In the genomic region with DNA sequence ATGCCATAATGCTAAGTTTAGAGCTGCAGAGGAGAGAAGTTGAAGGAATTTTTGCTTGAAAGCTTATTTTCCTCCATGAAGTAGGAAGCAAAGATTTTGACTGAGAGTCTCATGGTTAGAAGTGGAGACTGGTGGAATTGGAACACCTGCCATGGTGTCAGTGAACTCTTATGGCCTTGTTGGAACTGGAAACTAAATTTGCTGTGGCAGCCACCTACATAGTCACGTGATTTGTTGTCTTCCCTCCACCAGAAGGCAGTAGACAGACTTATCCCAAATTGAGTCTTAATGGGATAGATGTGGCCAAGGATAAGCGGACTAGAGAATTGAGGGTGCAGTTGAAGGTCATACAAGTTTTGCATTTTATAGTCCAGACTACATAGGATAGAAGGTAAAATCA, we compare ENCODE assay signal across 25 cellular contexts. TPM values are rescaled to one million over a fixed set of nuclear protein-coding genes. Genes with fewer than 3 reads are reported as not detected.
DNase-seq lines count a peak whose midpoint lies in the region; ATAC-seq and TF ChIP-seq lines count a peak whose summit lies in the region.
"Had no signal": no experiment of that assay in that cellular context is flagged by ENCODE, and none has a peak within 500 bp of the region (broad histone marks: within the 10 kb centered on the region; RNA-seq: fewer than 3 reads in every experiment).

No MANE protein-coding gene starts in this region.

- 86 to 89% methylated on average over 2 of the region's 2 CpGs for WGBS in esophagus squamous epithelium, 2 donors

- peaks cover 5 to 52% (median 7%) of the 10 kb centered on the region in 3 donors for H3K4me1 ChIP-seq in esophagus squamous epithelium
- H3K4me1 ChIP-seq: A549, uterus had no signal

- no peak overlapping the region for H3K4me3 ChIP-seq in esophagus squamous epithelium
- H3K4me3 ChIP-seq: A549, cardiac muscle cell, suprapubic skin, uterus had no signal

- H3K27ac Mint-ChIP-seq in activated CD4-positive, alpha-beta memory T cell treated with anti-CD3 and anti-CD28 coated beads for 36 hours = peak overlapping the region; percentile 47
- no peak overlapping the region for H3K27ac Mint-ChIP-seq in activated CD4-positive, alpha-beta memory T cell treated with anti-CD3 and anti-CD28 coated beads, Interleukin-2, amount 10 ng/mL, durations not matched to agents 7 days and 5 days
- no peak overlapping the region for H3K27ac Mint-ChIP-seq in WTC11
- H3K27ac Mint-ChIP-seq: naive B cell had no signal

- CTCF ChIA-PET in activated CD4-positive, alpha-beta memory T cell treated with anti-CD3 and anti-CD28 coated beads for 36 hours (lab: Charles Lee) = interaction anchor here (0.6 to 5.8 kb wide), 4 partner anchors 18 to 96 kb away, joined by 3 to 41 read pairs (median 4); no protein-coding TSS in a partner anchor
- CTCF ChIA-PET in activated CD4-positive, alpha-beta memory T cell treated with anti-CD3 and anti-CD28 coated beads, Interleukin-2, amount 10 ng/mL, durations not matched to agents 7 days and 5 days (lab: Charles Lee) = interaction anchor here (1.1 kb wide), 1 partner anchor 9 kb away, joined by 4 read pairs; no protein-coding TSS in a partner anchor
- CTCF ChIA-PET in WTC11 (lab: Charles Lee) = interaction anchor here (0.8 kb wide), 1 partner anchor 79 kb away, joined by 3 read pairs; no protein-coding TSS in a partner anchor

- H3K27me3 Mint-ChIP-seq in activated CD4-positive, alpha-beta memory T cell treated with anti-CD3 and anti-CD28 coated beads for 36 hours = no peaks in the 10 kb centered on the region
- no peaks in the 10 kb centered on the region for H3K27me3 Mint-ChIP-seq in activated CD4-positive, alpha-beta memory T cell treated with anti-CD3 and anti-CD28 coated beads, Interleukin-2, amount 10 ng/mL, durations not matched to agents 7 days and 5 days
- no peaks in the 10 kb centered on the region for H3K27me3 Mint-ChIP-seq in WTC11 (ENCODE audit: low read depth)

- H3K27me3 ChIP-seq in esophagus squamous epithelium = no peaks in the 10 kb centered on the region
- H3K27me3 ChIP-seq: cardiac muscle cell, suprapubic skin, uterus had no signal

- H3K4me3 Mint-ChIP-seq in activated CD4-positive, alpha-beta memory T cell treated with anti-CD3 and anti-CD28 coated beads for 36 hours = no peak overlapping the region
- H3K4me3 Mint-ChIP-seq in activated CD4-positive, alpha-beta memory T cell treated with anti-CD3 and anti-CD28 coated beads, Interleukin-2, amount 10 ng/mL, durations not matched to agents 7 days and 5 days = no peak overlapping the region
- no peak overlapping the region for H3K4me3 Mint-ChIP-seq in WTC11
- H3K4me3 Mint-ChIP-seq: naive B cell had no signal

- H3K27ac ChIP-seq in C4-2B (no peak overlapping the region), esophagus squamous epithelium (peak overlapping the region in 3 of 4 donors; percentile 68 to 79 (median 78))
- H3K27ac ChIP-seq: A549, suprapubic skin, uterus had no signal

- DNase-seq in activated CD4-positive, alpha-beta memory T cell treated with anti-CD3 and anti-CD28 coated beads for 36 hours = no peak
- DNase-seq in activated CD4-positive, alpha-beta memory T cell treated with anti-CD3 and anti-CD28 coated beads, Interleukin-2, amount 10 ng/mL, durations not matched to agents 7 days and 5 days = no peak
- no peak for DNase-seq in WTC11 (ENCODE audit: low spot score)
- DNase-seq in esophagus squamous epithelium (lab: John Stamatoyannopoulos, UW) = no peak
- no peak for DNase-seq in epidermal melanocyte (ENCODE audit: insufficient read length, low spot score)
- no peak for DNase-seq in NCI-H446 (lab: John Stamatoyannopoulos, UW)
- no peak for DNase-seq in central memory CD4-positive, alpha-beta T cell
- DNase-seq: activated CD4-positive, alpha-beta T cell treated with anti-CD3 and anti-CD28 coated beads for 48 hours; activated CD8-positive, alpha-beta memory T cell treated with anti-CD3 and anti-CD28 coated beads, Interleukin-2, amount 50 U/mL, for 4 hours; activated gamma-delta T cell treated with Interleukin-2 at 50 U/mL for 16 hours; dermis blood vessel endothelial cell; DMS153; GDM1; H7; KBM-7; naive B cell; NCI-H146; NCI-H510A treated with DMSO at 0.1 percent for 48 hours; NK-92 treated with Interleukin-12 subunit alpha and Interleukin-12 subunit beta, amount 100 ng/mL, for 24 hours; T-helper 1 cell; uterus had no signal

- peaks cover 73% of the 10 kb centered on the region for H3K4me1 Mint-ChIP-seq in activated CD4-positive, alpha-beta memory T cell treated with anti-CD3 and anti-CD28 coated beads for 36 hours (ENCODE audit: low read depth)
- H3K4me1 Mint-ChIP-seq in activated CD4-positive, alpha-beta memory T cell treated with anti-CD3 and anti-CD28 coated beads, Interleukin-2, amount 10 ng/mL, durations not matched to agents 7 days and 5 days = peaks cover 54% of the 10 kb centered on the region
- H3K4me1 Mint-ChIP-seq in WTC11 = no peaks in the 10 kb centered on the region; the same call in 1 of the 2 replicates

- ATAC-seq in WTC11 = peak; percentile 43; the same call in 1 of the 2 replicates
- ATAC-seq: A549 had no signal

- 0 out of 2 replicates have a peak, but pooled peaks have one; percentile 4 for TF ChIP-seq CTCF in C4-2B (conservative IDR thresholded peaks at IDR 0.05)
- TF ChIP-seq CTCF in WTC11 (IDR thresholded peaks at IDR 0.05) = no peak
- no peak for TF ChIP-seq CTCF in esophagus squamous epithelium (IDR thresholded peaks at IDR 0.05)

- intact Hi-C loops in activated CD4-positive, alpha-beta memory T cell treated with anti-CD3 and anti-CD28 coated beads for 36 hours (cut with micrococcal nuclease) = no loop called here
- intact Hi-C loops in esophagus squamous epithelium (cut with DNase I) = no loop called here

- POLR2A ChIA-PET in activated CD4-positive, alpha-beta memory T cell treated with anti-CD3 and anti-CD28 coated beads for 36 hours (lab: Charles Lee) = interaction anchor here (0.9 to 3.6 kb wide), 4 partner anchors 11 to 62 kb away, joined by 3 to 49 read pairs (median 3); a partner anchor contains a TSS
- POLR2A ChIA-PET in activated CD4-positive, alpha-beta memory T cell treated with anti-CD3 and anti-CD28 coated beads, Interleukin-2, amount 10 ng/mL, durations not matched to agents 7 days and 5 days (lab: Charles Lee) = no interaction called here
- POLR2A ChIA-PET in WTC11 (lab: Charles Lee) = no interaction called here

- no peaks in the 10 kb centered on the region for H3K9me3 Mint-ChIP-seq in activated CD4-positive, alpha-beta memory T cell treated with anti-CD3 and anti-CD28 coated beads for 36 hours
- peaks cover 14% of the 10 kb centered on the region for H3K9me3 Mint-ChIP-seq in activated CD4-positive, alpha-beta memory T cell treated with anti-CD3 and anti-CD28 coated beads, Interleukin-2, amount 10 ng/mL, durations not matched to agents 7 days and 5 days
- H3K9me3 Mint-ChIP-seq in WTC11 = no peaks in the 10 kb centered on the region

- TF ChIP-seq POLR2A in esophagus squamous epithelium (IDR thresholded peaks at IDR 0.05) = no peak

- peaks cover 25% of the 10 kb centered on the region for H3K36me3 Mint-ChIP-seq in activated CD4-positive, alpha-beta memory T cell treated with anti-CD3 and anti-CD28 coated beads for 36 hours
- peaks cover 44% of the 10 kb centered on the region for H3K36me3 Mint-ChIP-seq in activated CD4-positive, alpha-beta memory T cell treated with anti-CD3 and anti-CD28 coated beads, Interleukin-2, amount 10 ng/mL, durations not matched to agents 7 days and 5 days (ENCODE audit: low read depth)
- H3K36me3 Mint-ChIP-seq in WTC11 = no peaks in the 10 kb centered on the region
- H3K36me3 Mint-ChIP-seq: naive B cell had no signal

- H3K9me3 ChIP-seq in esophagus squamous epithelium = no peaks in the 10 kb centered on the region
- H3K9me3 ChIP-seq: A549, suprapubic skin, uterus had no signal

- no peaks in the 10 kb centered on the region for H3K36me3 ChIP-seq in esophagus squamous epithelium
- H3K36me3 ChIP-seq: cardiac muscle cell, suprapubic skin, uterus had no signal

TF ChIP-seq in WTC11, 78 proteins besides CTCF, POLR2A, EP300 and RAD21 (continues in another document):
- TF ChIP-seq ZNF263 (CRISPR knock-in tag; IDR thresholded peaks at IDR 0.05; ENCODE audit: low read depth) = no peak
- TF ChIP-seq SOX15 (CRISPR knock-in tag; IDR thresholded peaks at IDR 0.05) = no peak
- TF ChIP-seq, protein P1, sequence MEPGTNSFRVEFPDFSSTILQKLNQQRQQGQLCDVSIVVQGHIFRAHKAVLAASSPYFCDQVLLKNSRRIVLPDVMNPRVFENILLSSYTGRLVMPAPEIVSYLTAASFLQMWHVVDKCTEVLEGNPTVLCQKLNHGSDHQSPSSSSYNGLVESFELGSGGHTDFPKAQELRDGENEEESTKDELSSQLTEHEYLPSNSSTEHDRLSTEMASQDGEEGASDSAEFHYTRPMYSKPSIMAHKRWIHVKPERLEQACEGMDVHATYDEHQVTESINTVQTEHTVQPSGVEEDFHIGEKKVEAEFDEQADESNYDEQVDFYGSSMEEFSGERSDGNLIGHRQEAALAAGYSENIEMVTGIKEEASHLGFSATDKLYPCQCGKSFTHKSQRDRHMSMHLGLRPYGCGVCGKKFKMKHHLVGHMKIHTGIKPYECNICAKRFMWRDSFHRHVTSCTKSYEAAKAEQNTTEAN (CRISPR knock-in tag; IDR thresholded peaks at IDR 0.05) = no peak
- no peak for TF ChIP-seq EMX1 (CRISPR knock-in tag; IDR thresholded peaks at IDR 0.05)
- TF ChIP-seq, protein P2, sequence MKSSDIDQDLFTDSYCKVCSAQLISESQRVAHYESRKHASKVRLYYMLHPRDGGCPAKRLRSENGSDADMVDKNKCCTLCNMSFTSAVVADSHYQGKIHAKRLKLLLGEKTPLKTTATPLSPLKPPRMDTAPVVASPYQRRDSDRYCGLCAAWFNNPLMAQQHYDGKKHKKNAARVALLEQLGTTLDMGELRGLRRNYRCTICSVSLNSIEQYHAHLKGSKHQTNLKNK (CRISPR knock-in tag; IDR thresholded peaks at IDR 0.05) = no peak
- TF ChIP-seq, protein P3, sequence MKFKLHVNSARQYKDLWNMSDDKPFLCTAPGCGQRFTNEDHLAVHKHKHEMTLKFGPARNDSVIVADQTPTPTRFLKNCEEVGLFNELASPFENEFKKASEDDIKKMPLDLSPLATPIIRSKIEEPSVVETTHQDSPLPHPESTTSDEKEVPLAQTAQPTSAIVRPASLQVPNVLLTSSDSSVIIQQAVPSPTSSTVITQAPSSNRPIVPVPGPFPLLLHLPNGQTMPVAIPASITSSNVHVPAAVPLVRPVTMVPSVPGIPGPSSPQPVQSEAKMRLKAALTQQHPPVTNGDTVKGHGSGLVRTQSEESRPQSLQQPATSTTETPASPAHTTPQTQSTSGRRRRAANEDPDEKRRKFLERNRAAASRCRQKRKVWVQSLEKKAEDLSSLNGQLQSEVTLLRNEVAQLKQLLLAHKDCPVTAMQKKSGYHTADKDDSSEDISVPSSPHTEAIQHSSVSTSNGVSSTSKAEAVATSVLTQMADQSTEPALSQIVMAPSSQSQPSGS (CRISPR knock-in tag; IDR thresholded peaks at IDR 0.05; ENCODE audit: borderline replicate concordance, low read depth) = no peak

RNA-seq across cellular contexts. Expression of a gene that starts 22.1 kb away (rescaled TPM):
- 100 to 1,000 TPM; 175 to 178 TPM for total RNA-seq in activated CD4-positive, alpha-beta memory T cell treated with anti-CD3 and anti-CD28 coated beads for 36 hours
- total RNA-seq in activated CD4-positive, alpha-beta memory T cell treated with anti-CD3 and anti-CD28 coated beads, Interleukin-2, amount 10 ng/mL, durations not matched to agents 7 days and 5 days = 10 to 100 TPM; 49.6 to 53.2 TPM
- total RNA-seq in WTC11 (2021) = 23.1 to 28.1 TPM (median 26.6 TPM) in 3 replicates
- total RNA-seq in esophagus squamous epithelium = 10 to 100 TPM; 37.8 to 81.9 (median 54.8) TPM
